32 cellular contexts compared by ENCODE assay signal in the genomic region with DNA sequence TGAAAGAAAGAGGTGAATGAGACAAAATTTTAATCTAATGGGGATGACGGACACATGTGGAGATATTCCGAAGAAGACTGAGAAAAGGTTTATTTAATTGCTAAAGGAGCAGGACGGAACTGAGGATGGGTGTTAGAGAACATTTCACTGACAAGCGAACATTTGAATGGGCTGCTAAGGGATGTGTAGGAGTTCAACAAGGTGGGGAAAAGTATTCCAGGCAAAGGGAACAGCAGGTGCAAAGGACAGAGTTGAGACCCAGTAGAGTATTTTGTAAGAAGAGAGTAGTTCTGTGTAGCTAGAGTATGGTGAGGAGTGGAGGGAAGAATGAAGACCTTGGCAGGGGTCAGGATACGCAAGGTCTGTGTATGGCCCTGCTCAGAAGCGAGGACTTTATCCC. TPM values are rescaled to one million over a fixed set of nuclear protein-coding genes. Genes with fewer than 3 reads are reported as not detected.
"Had no signal": no experiment of that assay in that cellular context is flagged by ENCODE, and none has a peak within 500 bp of the region (broad histone marks: within the 10 kb centered on the region; RNA-seq: fewer than 3 reads in every experiment).

No MANE protein-coding gene starts in this region.

- H3K27me3 ChIP-seq: ascending aorta, cardiac muscle cell had no signal

- H3K4me3 ChIP-seq: ascending aorta, cardiac muscle cell had no signal

- H3K9me3 ChIP-seq: ascending aorta had no signal

- H3K36me3 ChIP-seq: ascending aorta, cardiac muscle cell, WERI-Rb-1 had no signal

- H3K27ac ChIP-seq: ascending aorta, cardiac muscle cell, WERI-Rb-1 had no signal

- ATAC-seq: activated CD4-positive, alpha-beta T cell treated with anti-CD3 and anti-CD28 coated beads for 36 hours; activated CD4-positive, CD25-positive, alpha-beta regulatory T cell treated with anti-CD3 and anti-CD28 coated beads, Interleukin-2, amount 50 U/mL, for 24 hours; activated CD8-positive, alpha-beta memory T cell treated with anti-CD3 and anti-CD28 coated beads, Interleukin-2, amount 10 ng/mL, durations not matched to agents 7 days and 5 days; activated CD8-positive, alpha-beta T cell treated with anti-CD3 and anti-CD28 coated beads, Interleukin-2, amount 10 ng/mL, durations not matched to agents 7 days and 5 days; activated naive CD8-positive, alpha-beta T cell treated with anti-CD3 and anti-CD28 coated beads, Interleukin-2, amount 50 U/mL, for 24 hours; WTC11 had no signal

- H3K4me1 ChIP-seq: ascending aorta had no signal

- DNase-seq: activated CD4-positive, alpha-beta memory T cell treated with anti-CD3 and anti-CD28 coated beads, Interleukin-2, amount 10 ng/mL, durations not matched to agents 7 days and 5 days; activated CD4-positive, alpha-beta T cell treated with anti-CD3 and anti-CD28 coated beads for 1 hour; activated CD4-positive, alpha-beta T cell treated with anti-CD3 and anti-CD28 coated beads for 36 hours; activated CD4-positive, alpha-beta T cell treated with anti-CD3 and anti-CD28 coated beads for 48 hours; activated CD4-positive, alpha-beta T cell treated with anti-CD3 and anti-CD28 coated beads, Interleukin-2, amount 10 ng/mL, durations not matched to agents 7 days and 5 days; activated CD4-positive, alpha-beta T cell treated with anti-CD3 and anti-CD28 coated beads, Interleukin-2, amount 50 U/mL, for 48 hours; activated CD4-positive, CD25-positive, alpha-beta regulatory T cell; activated CD8-positive, alpha-beta memory T cell treated with anti-CD3 and anti-CD28 coated beads for 24 hours; activated CD8-positive, alpha-beta memory T cell treated with anti-CD3 and anti-CD28 coated beads, Interleukin-2, amount 10 ng/mL, durations not matched to agents 7 days and 5 days; activated CD8-positive, alpha-beta memory T cell treated with anti-CD3 and anti-CD28 coated beads, Interleukin-2, amount 50 U/mL, for 48 hours; activated CD8-positive, alpha-beta T cell treated with anti-CD3 and anti-CD28 coated beads, Interleukin-2, amount 10 ng/mL, durations not matched to agents 7 days and 5 days; activated effector memory CD4-positive, alpha-beta T cell treated with Interleukin-2 at 50 U/mL for 16 hours; activated gamma-delta T cell; activated naive CD4-positive, alpha-beta T cell treated with anti-CD3 and anti-CD28 coated beads, Interleukin-2, amount 10 ng/mL, durations not matched to agents 7 days and 5 days; activated naive CD4-positive, alpha-beta T cell treated with Interleukin-2 at 50 U/mL for 16 hours; activated naive CD8-positive, alpha-beta T cell treated with anti-CD3 and anti-CD28 coated beads, Interleukin-2, amount 10 ng/mL, durations not matched to agents 7 days and 5 days; activated naive CD8-positive, alpha-beta T cell treated with anti-CD3 and anti-CD28 coated beads, Interleukin-2, amount 50 U/mL, for 24 hours; activated T-cell treated with anti-CD3 and anti-CD28 coated beads, Interleukin-2, amount 50 U/mL, for 24 hours; activated T-cell treated with anti-CD3 and anti-CD28 coated beads, Interleukin-2, amount 50 U/mL, for 48 hours; amygdala; anterior cingulate cortex; central memory CD4-positive, alpha-beta T cell; T-helper 1 cell; T-helper 2 cell; T-helper 9 cell; WERI-Rb-1 had no signal

RNA-seq across cellular contexts. Expression of a gene that starts 47.4 kb away (rescaled TPM):
- total RNA-seq: activated CD4-positive, alpha-beta memory T cell treated with anti-CD3 and anti-CD28 coated beads, Interleukin-2, amount 10 ng/mL, durations not matched to agents 7 days and 5 days; activated CD4-positive, alpha-beta T cell treated with anti-CD3 and anti-CD28 coated beads for 36 hours; activated CD4-positive, alpha-beta T cell treated with anti-CD3 and anti-CD28 coated beads, Interleukin-2, amount 10 ng/mL, durations not matched to agents 7 days and 5 days; activated CD8-positive, alpha-beta memory T cell treated with anti-CD3 and anti-CD28 coated beads, Interleukin-2, amount 10 ng/mL, durations not matched to agents 7 days and 5 days; activated CD8-positive, alpha-beta T cell treated with anti-CD3 and anti-CD28 coated beads, Interleukin-2, amount 10 ng/mL, durations not matched to agents 7 days and 5 days; activated naive CD8-positive, alpha-beta T cell treated with anti-CD3 and anti-CD28 coated beads, Interleukin-2, amount 10 ng/mL, durations not matched to agents 7 days and 5 days; activated T-helper 2 cell treated with anti-CD3 and anti-CD28 coated beads, Interferon-gamma antibody, Interleukin-2, Interleukin-4, amounts not matched to agents 10 μg/mL and 5 μg/mL and 100 μg/mL, durations not matched to agents 14 hours and 24 hours and 36 hours; bronchial epithelial cell had no signal
